Comparison of ENCODE assay signal across 17 cellular contexts in genomic region chr3:15303216-15303615, GRCh38. TPM values are rescaled to one million over a fixed set of nuclear protein-coding genes. Genes with fewer than 3 reads are reported as not detected.
DNase-seq lines count a peak whose midpoint lies in the region; ATAC-seq lines count a peak whose summit lies in the region.
"Had no signal": no experiment of that assay in that cellular context is flagged by ENCODE, and none has a peak within 500 bp of the region (broad histone marks: within the 10 kb centered on the region; RNA-seq: fewer than 3 reads in every experiment).

No MANE protein-coding gene starts in this region.

- H2BK15ac ChIP-seq in neuronal stem cell (ENCODE audit: low read length), result no peak overlapping the region

- no peak overlapping the region for H2BK120ac ChIP-seq in neuronal stem cell (ENCODE audit: low read depth, low read length)

- H3K9me3 Mint-ChIP-seq in activated CD8-positive, alpha-beta memory T cell treated with anti-CD3 and anti-CD28 coated beads, Interleukin-2, amount 10 ng/mL, durations not matched to agents 7 days and 5 days (ENCODE audit: low read depth), result no peaks in the 10 kb centered on the region
- H3K9me3 Mint-ChIP-seq in IgD-negative memory B cell, result no peaks in the 10 kb centered on the region
- no peaks in the 10 kb centered on the region for H3K9me3 Mint-ChIP-seq in central memory CD8-positive, alpha-beta T cell
- H3K9me3 Mint-ChIP-seq: HFFc6 had no signal

- no peaks in the 10 kb centered on the region for H3K79me1 ChIP-seq in neuronal stem cell (ENCODE audit: low read depth, low read length)

- H3K9ac ChIP-seq in neuronal stem cell (ENCODE audit: low read depth, low read length, poor library complexity), result peak overlapping the region; percentile 55
- H3K9ac ChIP-seq: KMS-11 had no signal

- H3K4ac ChIP-seq in neuronal stem cell (ENCODE audit: low read length), result no peak overlapping the region

- H3K4me3 Mint-ChIP-seq in activated CD8-positive, alpha-beta memory T cell treated with anti-CD3 and anti-CD28 coated beads, Interleukin-2, amount 10 ng/mL, durations not matched to agents 7 days and 5 days, result peak overlapping the region; percentile 70
- H3K4me3 Mint-ChIP-seq in IgD-negative memory B cell, result peak overlapping the region in 2 of 4 donors; percentile 27 to 91
- H3K4me3 Mint-ChIP-seq in central memory CD8-positive, alpha-beta T cell, result peak overlapping the region; percentile 84
- H3K4me3 Mint-ChIP-seq: HFFc6 had no signal

- no peak overlapping the region for H2AFZ ChIP-seq in neuronal stem cell (ENCODE audit: low read length)

- H3K27ac Mint-ChIP-seq in activated CD8-positive, alpha-beta memory T cell treated with anti-CD3 and anti-CD28 coated beads, Interleukin-2, amount 10 ng/mL, durations not matched to agents 7 days and 5 days, result peak overlapping the region; percentile 90
- peak overlapping the region in 2 of 3 donors; percentile 16 to 73 for H3K27ac Mint-ChIP-seq in IgD-negative memory B cell
- peak overlapping the region; percentile 92 for H3K27ac Mint-ChIP-seq in central memory CD8-positive, alpha-beta T cell (ENCODE audit: low read depth)
- H3K27ac Mint-ChIP-seq: HFFc6 had no signal

- H3K14ac ChIP-seq in neuronal stem cell (ENCODE audit: low read length), result no peak overlapping the region

- H3K27ac ChIP-seq in neuronal stem cell (replicated peaks; ENCODE audit: low read length), result no peak overlapping the region
- H3K27ac ChIP-seq: C4-2B, KMS-11 had no signal

- no peak overlapping the region for H2BK12ac ChIP-seq in neuronal stem cell (ENCODE audit: low read length)

- H3K4me3 ChIP-seq in neuronal stem cell (ENCODE audit: low read length in 2 of 2), result no peak overlapping the region

- no peaks in the 10 kb centered on the region for H3K9me3 ChIP-seq in neuronal stem cell (replicated peaks in 1 of 2; ENCODE audit: control insufficient read depth in 2 of 2, insufficient read depth in 1 of 2, low read depth in 1 of 2, low read length in 2 of 2)

- H3K4me2 ChIP-seq in neuronal stem cell (ENCODE audit: insufficient read depth, low read length, poor library complexity, severe bottlenecking), result no peak overlapping the region
- H3K4me2 ChIP-seq: KMS-11 had no signal

- CTCF ChIA-PET in activated CD8-positive, alpha-beta memory T cell treated with anti-CD3 and anti-CD28 coated beads, Interleukin-2, amount 10 ng/mL, durations not matched to agents 7 days and 5 days (lab: Charles Lee), result interaction anchor here (0.9 to 2.2 kb wide), 3 partner anchors 13 to 97 kb away, joined by 3 to 19 read pairs (median 8); partner anchors contain the start of gene CAPN7

- intact Hi-C loops in left colon (cut with DNase I, micrococcal nuclease), result no loop called here

- no peak overlapping the region for H2AK5ac ChIP-seq in neuronal stem cell (ENCODE audit: low read depth, low read length)

- no peak overlapping the region for H4K8ac ChIP-seq in neuronal stem cell (ENCODE audit: low read depth, low read length)

- peaks cover 67% of the 10 kb centered on the region for H3K4me1 Mint-ChIP-seq in activated CD8-positive, alpha-beta memory T cell treated with anti-CD3 and anti-CD28 coated beads, Interleukin-2, amount 10 ng/mL, durations not matched to agents 7 days and 5 days
- H3K4me1 Mint-ChIP-seq in IgD-negative memory B cell, result peaks cover 56 to 72% (median 59%) of the 10 kb centered on the region in 3 donors
- peaks cover 70% of the 10 kb centered on the region for H3K4me1 Mint-ChIP-seq in central memory CD8-positive, alpha-beta T cell

- ATAC-seq in activated CD8-positive, alpha-beta memory T cell treated with anti-CD3 and anti-CD28 coated beads, Interleukin-2, amount 10 ng/mL, durations not matched to agents 7 days and 5 days, result no peak
- ATAC-seq in central memory CD8-positive, alpha-beta T cell (replicated peaks; ENCODE audit: extremely low read depth, poor library complexity, severe bottlenecking), result no peak
- ATAC-seq in left colon, result no peak
- ATAC-seq in HG02938 (IDR thresholded peaks at IDR 0.05; ENCODE audit: unreplicated experiment), result no peak
- ATAC-seq in activated CD4-positive, CD25-positive, alpha-beta regulatory T cell treated with anti-CD3 and anti-CD28 coated beads, Interleukin-2, amount 50 U/mL, for 24 hours, result no peak

- WGBS in neuronal stem cell (ENCODE audit: extremely low coverage in 2 of 2, insufficient read length in 2 of 2, insufficient replicate concordance in 1 of 2), 2 donors, result no CpG with 5 or more reads among the region's 8 CpGs

- no peak overlapping the region for H3K23ac ChIP-seq in neuronal stem cell (ENCODE audit: low read depth, low read length, poor library complexity)

- H3K36me3 ChIP-seq in neuronal stem cell (replicated peaks in 1 of 2; ENCODE audit: control insufficient read depth in 2 of 2, insufficient read depth in 2 of 2, low read length in 2 of 2), result no peaks in the 10 kb centered on the region

- H3K18ac ChIP-seq in neuronal stem cell (ENCODE audit: low read length), result no peak overlapping the region

- DNase-seq in activated CD8-positive, alpha-beta memory T cell treated with anti-CD3 and anti-CD28 coated beads, Interleukin-2, amount 10 ng/mL, durations not matched to agents 7 days and 5 days, result no peak
- DNase-seq in activated CD8-positive, alpha-beta memory T cell treated with anti-CD3 and anti-CD28 coated beads for 24 hours, result no peak
- no peak for DNase-seq in central memory CD8-positive, alpha-beta T cell (ENCODE audit: low spot score in 2 of 2)
- no peak for DNase-seq in neuronal stem cell (ENCODE audit: low spot score)
- no peak for DNase-seq in left colon
- DNase-seq: DMS79 treated with DMSO at 0.1 percent for 48 hours, GOT3, HFFc6, NCI-H1105, NCI-H1694 treated with DMSO at 0.1 percent for 48 hours, NCI-H446, NCI-H748 treated with DMSO at 0.1 percent for 48 hours had no signal

- no peaks in the 10 kb centered on the region for H3K27me3 ChIP-seq in neuronal stem cell (ENCODE audit: control insufficient read depth in 3 of 3, insufficient read depth in 3 of 3, low read depth in 1 of 3, low read length in 3 of 3)

- H4K91ac ChIP-seq in neuronal stem cell (ENCODE audit: low read depth, low read length, poor library complexity), result no peak overlapping the region

- H2BK5ac ChIP-seq in neuronal stem cell (ENCODE audit: low read length), result no peak overlapping the region

- no peaks in the 10 kb centered on the region for H3K27me3 Mint-ChIP-seq in activated CD8-positive, alpha-beta memory T cell treated with anti-CD3 and anti-CD28 coated beads, Interleukin-2, amount 10 ng/mL, durations not matched to agents 7 days and 5 days
- H3K27me3 Mint-ChIP-seq in IgD-negative memory B cell, result peaks cover 2% of the 10 kb centered on the region
- no peaks in the 10 kb centered on the region for H3K27me3 Mint-ChIP-seq in central memory CD8-positive, alpha-beta T cell

- H3K4me1 ChIP-seq in neuronal stem cell (ENCODE audit: control insufficient read depth in 2 of 2, insufficient read depth in 1 of 2, low read depth in 1 of 2, low read length in 2 of 2), result peaks cover 0 to 9% of the 10 kb centered on the region in 2 donors

- H3K36me3 Mint-ChIP-seq in activated CD8-positive, alpha-beta memory T cell treated with anti-CD3 and anti-CD28 coated beads, Interleukin-2, amount 10 ng/mL, durations not matched to agents 7 days and 5 days, result peaks cover 53% of the 10 kb centered on the region
- peaks cover 13% of the 10 kb centered on the region for H3K36me3 Mint-ChIP-seq in IgD-negative memory B cell
- peaks cover 22% of the 10 kb centered on the region for H3K36me3 Mint-ChIP-seq in central memory CD8-positive, alpha-beta T cell (ENCODE audit: insufficient read depth)

RNA-seq across cellular contexts. Expression of gene SH3BP5, which starts 29.2 kb away (rescaled TPM):
- 10 to 100 TPM; 19.4 to 30.3 TPM for total RNA-seq in activated CD8-positive, alpha-beta memory T cell treated with anti-CD3 and anti-CD28 coated beads, Interleukin-2, amount 10 ng/mL, durations not matched to agents 7 days and 5 days
- 117 TPM for polyA plus RNA-seq in IgD-negative memory B cell
- polyA plus RNA-seq in neuronal stem cell (2013, experiment 1 of 2), result 6.1 TPM
- polyA plus RNA-seq in neuronal stem cell (2013, experiment 2 of 2), result 6.0 TPM
- 10 to 100 TPM in 1 of 2 donors, 1 to 10 TPM in 1; 7.6 to 12.1 TPM for total RNA-seq in left colon
